30 cellular contexts compared by ENCODE assay signal in genomic region chr5:159214486-159215271, GRCh38.
"Had no signal": no experiment of that assay in that cellular context is flagged by ENCODE, and none has a peak within 500 bp of the region (broad histone marks: within the 10 kb centered on the region; RNA-seq: fewer than 3 reads in every experiment).

No MANE protein-coding gene starts in this region.

- H3K27me3 ChIP-seq: ascending aorta had no signal

- ATAC-seq: activated CD4-positive, alpha-beta T cell treated with anti-CD3 and anti-CD28 coated beads for 36 hours; activated CD4-positive, CD25-positive, alpha-beta regulatory T cell treated with anti-CD3 and anti-CD28 coated beads, Interleukin-2, amount 50 U/mL, for 24 hours; activated CD8-positive, alpha-beta T cell treated with anti-CD3 and anti-CD28 coated beads, Interleukin-2, amount 10 ng/mL, durations not matched to agents 7 days and 5 days; activated T-cell treated with anti-CD3 and anti-CD28 coated beads, Interleukin-2, amount 50 U/mL, for 4 hours; WTC11 had no signal

- H3K36me3 ChIP-seq: ascending aorta had no signal

- H3K9me3 ChIP-seq: ascending aorta had no signal

- H3K4me1 ChIP-seq: ascending aorta had no signal

- H3K4me3 ChIP-seq: ascending aorta had no signal

- H3K27ac ChIP-seq: ascending aorta had no signal

- DNase-seq: activated CD4-positive, alpha-beta T cell treated with anti-CD3 and anti-CD28 coated beads for 36 hours; activated CD4-positive, alpha-beta T cell treated with anti-CD3 and anti-CD28 coated beads, Interleukin-2, amount 10 ng/mL, durations not matched to agents 7 days and 5 days; activated CD4-positive, alpha-beta T cell treated with anti-CD3 and anti-CD28 coated beads, Interleukin-2, amount 50 U/mL, for 48 hours; activated CD8-positive, alpha-beta T cell treated with anti-CD3 and anti-CD28 coated beads, Interleukin-2, amount 10 ng/mL, durations not matched to agents 7 days and 5 days; activated effector memory CD4-positive, alpha-beta T cell treated with Interleukin-2 at 50 U/mL for 16 hours; activated naive CD4-positive, alpha-beta T cell; activated naive CD8-positive, alpha-beta T cell treated with anti-CD3 and anti-CD28 coated beads, Interleukin-2, amount 10 ng/mL, durations not matched to agents 7 days and 5 days; activated T-cell treated with anti-CD3 and anti-CD28 coated beads, Interleukin-2, amount 50 U/mL, for 4 hours; amygdala; cerebellar nuclear complex; Kasumi-1; NCI-H1092 treated with DMSO at 0.1 percent for 48 hours; NCI-H1417; NCI-H146; NCI-H187; NCI-H2029 treated with DMSO at 0.1 percent for 48 hours; NCI-H2107; NCI-H2171; NCI-H510A; NCI-H526; NCI-H748 treated with DMSO at 0.1 percent for 48 hours; NK-92 treated with Interleukin-12 subunit alpha and Interleukin-12 subunit beta, amount 100 ng/mL, for 24 hours; Right ventricle myocardium superior; SW 1271; T-helper 1 cell; T-helper 2 cell; T-helper 9 cell had no signal
